In genomic region chr13:110412132-110412912, GRCh38 we compare ENCODE assay signal across 8 cellular contexts.
DNase-seq lines count a peak whose midpoint lies in the region; ATAC-seq and TF ChIP-seq lines count a peak whose summit lies in the region.

No MANE protein-coding gene starts in this region.

- TF ChIP-seq CTCF in colonic mucosa (IDR thresholded peaks at IDR 0.05) = peak; percentile 87

- H3K4me3 ChIP-seq in ACC112 (ENCODE audit: low read depth, low read length) = peak overlapping the region; percentile 41; the same call in 1 of the 2 replicates
- H3K4me3 ChIP-seq in colonic mucosa = no peak overlapping the region

- intact Hi-C loops in colonic mucosa (cut with DNase I) = loop anchor here (2.0 to 10.0 kb wide), 2 partner anchors 190 to 1448 kb away; no protein-coding TSS in a partner anchor

- H3K9me3 ChIP-seq in colonic mucosa = no peaks in the 10 kb centered on the region

- DNase-seq in NCI-H1930 (lab: John Stamatoyannopoulos, UW) (peak; percentile 32 to 63), colonic mucosa (peak; percentile 78), left lobe of liver (ENCODE audit: low spot score) (peak; percentile 75)
- peak; percentile 28 for DNase-seq in activated CD4-positive, alpha-beta T cell treated with anti-CD3 and anti-CD28 coated beads for 1 hour
- peak; percentile 45 for DNase-seq in stimulated activated CD4-positive, alpha-beta T cell treated with anti-CD3 and anti-CD28 coated beads, Interleukin-2, amount 100 ng/mL, for 4 hours (ENCODE audit: low read depth)

- peak overlapping the region in 1 of 2 donors; percentile 51 for H3K9ac ChIP-seq in colonic mucosa (ENCODE audit: low read depth in 2 of 2, low read length in 2 of 2)

- H3K4me1 ChIP-seq in ACC112 (ENCODE audit: control insufficient read depth, insufficient read depth, low read length, unreplicated experiment) (peaks cover 67% of the 10 kb centered on the region), colonic mucosa (no peaks in the 10 kb centered on the region)

- H3K36me3 ChIP-seq in ACC112 (ENCODE audit: insufficient read depth, low read length) (no peaks in the 10 kb centered on the region), colonic mucosa (no peaks in the 10 kb centered on the region)

- ATAC-seq in GM18499 (IDR thresholded peaks at IDR 0.05; ENCODE audit: insufficient read depth, unreplicated experiment) (peak; percentile 87), HG02938 (IDR thresholded peaks at IDR 0.05; ENCODE audit: unreplicated experiment) (peak; percentile 92), left lobe of liver (peak; percentile 92)

- H3K79me2 ChIP-seq in ACC112 (ENCODE audit: control insufficient read depth, insufficient read depth, low read length, unreplicated experiment) = peaks cover 33% of the 10 kb centered on the region

- H3K27ac ChIP-seq in ACC112 (ENCODE audit: low read depth, low read length) = peak overlapping the region; percentile 98
- peak overlapping the region; percentile 49 for H3K27ac ChIP-seq in colonic mucosa

- no peaks in the 10 kb centered on the region for H3K27me3 ChIP-seq in ACC112 (ENCODE audit: insufficient read depth, low read length)
- H3K27me3 ChIP-seq in colonic mucosa = no peaks in the 10 kb centered on the region

- no peak overlapping the region for H2AFZ ChIP-seq in ACC112 (ENCODE audit: low read length, unreplicated experiment)

Comparison
In these comparisons a context has a peak if more than half of its experiments do, and no peak if none do; other contexts are left out.
1. DNase-seq: peak in every context shown above with its lines; median percentile 78 in colonic mucosa; 75 in left lobe of liver; 48 in NCI-H1930; 45 in stimulated activated CD4-positive, alpha-beta T cell treated with anti-CD3 and anti-CD28 coated beads, Interleukin-2, amount 100 ng/mL, for 4 hours; 28 in activated CD4-positive, alpha-beta T cell treated with anti-CD3 and anti-CD28 coated beads for 1 hour.